In genomic region chr21:34924767-34925425, GRCh38 we compare ENCODE assay signal across 20 cellular contexts.
DNase-seq lines count a peak whose midpoint lies in the region; ATAC-seq lines count a peak whose summit lies in the region.
"Had no signal": no experiment of that assay in that cellular context is flagged by ENCODE, and none has a peak within 500 bp of the region (broad histone marks: within the 10 kb centered on the region; RNA-seq: fewer than 3 reads in every experiment).

No MANE protein-coding gene starts in this region.

- no peaks in the 10 kb centered on the region for H3K27me3 Mint-ChIP-seq in activated T-cell treated with anti-CD3 and anti-CD28 coated beads, Interleukin-2, amount 50 U/mL, for 72 hours (ENCODE audit: low read depth)
- no peaks in the 10 kb centered on the region for H3K27me3 Mint-ChIP-seq in activated T-cell treated with anti-CD3 and anti-CD28 coated beads, Interleukin-2, amount 50 U/mL, for 4 hours (ENCODE audit: low read depth)
- H3K27me3 Mint-ChIP-seq in activated naive CD8-positive, alpha-beta T cell treated with anti-CD3 and anti-CD28 coated beads, Interleukin-2, amount 50 U/mL, for 24 hours, result no peaks in the 10 kb centered on the region
- H3K27me3 Mint-ChIP-seq in stimulated activated naive B cell treated with anti-CD40 and anti-IgM and Interleukin-4, amounts not matched to agents 10 μg/mL and 1 μg/mL and 100 μg/mL, for 72 hours, result no peaks in the 10 kb centered on the region

- peaks cover 8% of the 10 kb centered on the region in 2 donors for H3K9me3 Mint-ChIP-seq in activated T-cell treated with anti-CD3 and anti-CD28 coated beads, Interleukin-2, amount 50 U/mL, for 72 hours
- no peaks in the 10 kb centered on the region for H3K9me3 Mint-ChIP-seq in activated T-cell treated with anti-CD3 and anti-CD28 coated beads, Interleukin-2, amount 50 U/mL, for 4 hours
- peaks cover 13% of the 10 kb centered on the region for H3K9me3 Mint-ChIP-seq in activated naive CD8-positive, alpha-beta T cell treated with anti-CD3 and anti-CD28 coated beads, Interleukin-2, amount 50 U/mL, for 24 hours
- H3K9me3 Mint-ChIP-seq in stimulated activated naive B cell treated with anti-CD40 and anti-IgM and Interleukin-4, amounts not matched to agents 10 μg/mL and 1 μg/mL and 100 μg/mL, for 72 hours, result peaks cover 6% of the 10 kb centered on the region in 2 donors

- peaks cover 83% of the 10 kb centered on the region for H3K4me1 Mint-ChIP-seq in activated T-cell treated with anti-CD3 and anti-CD28 coated beads, Interleukin-2, amount 50 U/mL, for 72 hours (ENCODE audit: low read depth)
- peaks cover 77% of the 10 kb centered on the region for H3K4me1 Mint-ChIP-seq in activated T-cell treated with anti-CD3 and anti-CD28 coated beads, Interleukin-2, amount 50 U/mL, for 4 hours (ENCODE audit: low read depth)
- H3K4me1 Mint-ChIP-seq in activated naive CD8-positive, alpha-beta T cell treated with anti-CD3 and anti-CD28 coated beads, Interleukin-2, amount 50 U/mL, for 24 hours, result peaks cover 79% of the 10 kb centered on the region
- peaks cover 52 to 86% of the 10 kb centered on the region in 2 donors for H3K4me1 Mint-ChIP-seq in stimulated activated naive B cell treated with anti-CD40 and anti-IgM and Interleukin-4, amounts not matched to agents 10 μg/mL and 1 μg/mL and 100 μg/mL, for 72 hours

- H3K4me3 Mint-ChIP-seq in activated T-cell treated with anti-CD3 and anti-CD28 coated beads, Interleukin-2, amount 50 U/mL, for 72 hours, result peak overlapping the region in 1 of 2 donors; percentile 36
- no peak overlapping the region for H3K4me3 Mint-ChIP-seq in activated T-cell treated with anti-CD3 and anti-CD28 coated beads, Interleukin-2, amount 50 U/mL, for 4 hours
- H3K4me3 Mint-ChIP-seq in activated naive CD8-positive, alpha-beta T cell treated with anti-CD3 and anti-CD28 coated beads, Interleukin-2, amount 50 U/mL, for 24 hours, result no peak overlapping the region
- H3K4me3 Mint-ChIP-seq in stimulated activated naive B cell treated with anti-CD40 and anti-IgM and Interleukin-4, amounts not matched to agents 10 μg/mL and 1 μg/mL and 100 μg/mL, for 72 hours, result peak overlapping the region; percentile 65 to 75

- no peak for ATAC-seq in activated T-cell treated with anti-CD3 and anti-CD28 coated beads, Interleukin-2, amount 50 U/mL, for 72 hours (replicated peaks in 1 of 2)
- no peak for ATAC-seq in activated T-cell treated with anti-CD3 and anti-CD28 coated beads, Interleukin-2, amount 50 U/mL, for 4 hours
- ATAC-seq in activated naive CD8-positive, alpha-beta T cell treated with anti-CD3 and anti-CD28 coated beads, Interleukin-2, amount 50 U/mL, for 24 hours, result no peak
- peak; percentile 75 to 81 for ATAC-seq in stimulated activated naive B cell treated with anti-CD40 and anti-IgM and Interleukin-4, amounts not matched to agents 10 μg/mL and 1 μg/mL and 100 μg/mL, for 72 hours (replicated peaks)
- no peak for ATAC-seq in HG03139 (IDR thresholded peaks at IDR 0.05; ENCODE audit: unreplicated experiment)

- H3K36me3 Mint-ChIP-seq in activated T-cell treated with anti-CD3 and anti-CD28 coated beads, Interleukin-2, amount 50 U/mL, for 72 hours (ENCODE audit: insufficient read depth in 2 of 2), result peaks cover 5 to 14% of the 10 kb centered on the region in 2 donors
- peaks cover 33% of the 10 kb centered on the region for H3K36me3 Mint-ChIP-seq in activated T-cell treated with anti-CD3 and anti-CD28 coated beads, Interleukin-2, amount 50 U/mL, for 4 hours (ENCODE audit: insufficient read depth)
- peaks cover 15% of the 10 kb centered on the region for H3K36me3 Mint-ChIP-seq in activated naive CD8-positive, alpha-beta T cell treated with anti-CD3 and anti-CD28 coated beads, Interleukin-2, amount 50 U/mL, for 24 hours (ENCODE audit: low read depth)
- peaks cover 39 to 58% of the 10 kb centered on the region in 2 donors for H3K36me3 Mint-ChIP-seq in stimulated activated naive B cell treated with anti-CD40 and anti-IgM and Interleukin-4, amounts not matched to agents 10 μg/mL and 1 μg/mL and 100 μg/mL, for 72 hours

- DNase-seq in activated T-cell treated with anti-CD3 and anti-CD28 coated beads, Interleukin-2, amount 50 U/mL, for 72 hours, result no peak
- no peak for DNase-seq in activated T-cell treated with anti-CD3 and anti-CD28 coated beads, Interleukin-2, amount 50 U/mL, for 4 hours
- DNase-seq in MV-4-11 (lab: John Stamatoyannopoulos, UW) (peak; percentile 64), superior temporal gyrus (ENCODE audit: extremely low spot score) (no peak)
- no peak for DNase-seq in activated naive CD8-positive, alpha-beta T cell treated with anti-CD3 and anti-CD28 coated beads, Interleukin-2, amount 50 U/mL, for 24 hours
- no peak for DNase-seq in stimulated activated naive B cell treated with anti-CD40 and anti-IgM and Interleukin-4, amounts not matched to agents 10 μg/mL and 1 μg/mL and 100 μg/mL, for 72 hours
- no peak for DNase-seq in stimulated activated CD4-positive, alpha-beta T cell treated with anti-CD3 and anti-CD28 coated beads, Interleukin-4, amount 100 ng/mL, for 24 hours
- DNase-seq: activated CD4-positive, alpha-beta T cell treated with anti-CD3 and anti-CD28 coated beads for 4 hours; activated effector memory CD4-positive, alpha-beta T cell treated with anti-CD3 and anti-CD28 coated beads, Interleukin-2, amount 50 U/mL, for 16 hours; anterior cingulate cortex; C1 segment of cervical spinal cord; dermis blood vessel endothelial cell; DMS 273 treated with DMSO at 0.1 percent for 48 hours; KBM-7; NCI-H187 treated with DMSO at 0.1 percent for 48 hours; PC-9; SHP77 treated with DMSO at 0.1 percent for 48 hours; spleen; stimulated activated CD4-positive, alpha-beta T cell treated with anti-CD3 and anti-CD28 coated beads, Interleukin-4, amount 100 ng/mL, for 1 hour had no signal

- peak overlapping the region; percentile 93 for H3K27ac Mint-ChIP-seq in activated T-cell treated with anti-CD3 and anti-CD28 coated beads, Interleukin-2, amount 50 U/mL, for 72 hours
- peak overlapping the region; percentile 40 for H3K27ac Mint-ChIP-seq in activated naive CD8-positive, alpha-beta T cell treated with anti-CD3 and anti-CD28 coated beads, Interleukin-2, amount 50 U/mL, for 24 hours
- peak overlapping the region; percentile 93 for H3K27ac Mint-ChIP-seq in stimulated activated naive B cell treated with anti-CD40 and anti-IgM and Interleukin-4, amounts not matched to agents 10 μg/mL and 1 μg/mL and 100 μg/mL, for 72 hours

Comparison
In these comparisons a context has a peak if more than half of its experiments do, and no peak if none do; other contexts are left out.
1. ATAC-seq: peak in stimulated activated naive B cell treated with anti-CD40 and anti-IgM and Interleukin-4, amounts not matched to agents 10 μg/mL and 1 μg/mL and 100 μg/mL, for 72 hours (2 of 2); none in activated T-cell treated with anti-CD3 and anti-CD28 coated beads, Interleukin-2, amount 50 U/mL, for 72 hours (0 of 2), activated T-cell treated with anti-CD3 and anti-CD28 coated beads, Interleukin-2, amount 50 U/mL, for 4 hours (0 of 2), activated naive CD8-positive, alpha-beta T cell treated with anti-CD3 and anti-CD28 coated beads, Interleukin-2, amount 50 U/mL, for 24 hours (single experiment) and HG03139 (single experiment).
2. H3K27ac Mint-ChIP-seq: peak in every context shown above with its lines; median percentile 93 in activated T-cell treated with anti-CD3 and anti-CD28 coated beads, Interleukin-2, amount 50 U/mL, for 72 hours; 93 in stimulated activated naive B cell treated with anti-CD40 and anti-IgM and Interleukin-4, amounts not matched to agents 10 μg/mL and 1 μg/mL and 100 μg/mL, for 72 hours; 40 in activated naive CD8-positive, alpha-beta T cell treated with anti-CD3 and anti-CD28 coated beads, Interleukin-2, amount 50 U/mL, for 24 hours.
3. H3K4me3 Mint-ChIP-seq: peak in stimulated activated naive B cell treated with anti-CD40 and anti-IgM and Interleukin-4, amounts not matched to agents 10 μg/mL and 1 μg/mL and 100 μg/mL, for 72 hours (2 of 2); none in activated T-cell treated with anti-CD3 and anti-CD28 coated beads, Interleukin-2, amount 50 U/mL, for 4 hours (single experiment) and activated naive CD8-positive, alpha-beta T cell treated with anti-CD3 and anti-CD28 coated beads, Interleukin-2, amount 50 U/mL, for 24 hours (single experiment).